10 cellular contexts compared by ENCODE assay signal in the genomic region with DNA sequence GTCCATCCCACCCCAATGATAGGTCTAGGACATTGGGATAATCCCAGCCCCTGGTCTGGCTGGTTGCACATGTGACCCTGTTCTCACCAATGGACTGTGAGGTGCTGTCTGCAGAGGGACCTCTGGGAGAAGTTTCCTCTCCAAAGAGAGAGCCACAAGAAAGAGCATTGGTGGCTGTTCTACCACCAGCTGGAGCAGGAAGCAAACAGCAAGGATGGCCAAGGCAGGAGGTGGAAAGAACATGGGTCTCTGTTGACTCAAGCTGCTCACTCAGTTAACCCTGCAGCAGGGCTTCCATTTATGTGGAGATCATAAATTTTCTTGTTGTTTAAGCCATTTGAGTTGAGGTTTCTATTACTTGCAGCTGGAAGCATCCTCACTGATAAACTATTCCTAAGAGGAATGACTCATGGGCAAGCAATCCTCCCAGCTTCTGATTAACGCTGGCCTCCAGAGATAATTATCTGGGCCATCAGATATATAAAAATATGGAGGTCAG. TPM values are rescaled to one million over a fixed set of nuclear protein-coding genes. Genes with fewer than 3 reads are reported as not detected.
DNase-seq lines count a peak whose midpoint lies in the region; FAIRE-seq and TF ChIP-seq lines count a peak whose summit lies in the region.
"Had no signal": no experiment of that assay in that cellular context is flagged by ENCODE, and none has a peak within 500 bp of the region (broad histone marks: within the 10 kb centered on the region; RNA-seq: fewer than 3 reads in every experiment).

No MANE protein-coding gene starts in this region.

- H3K9ac ChIP-seq in astrocyte (ENCODE audit: low read length) = no peak overlapping the region

- H3K27ac ChIP-seq in astrocyte (ENCODE audit: low read depth, low read length) = no peak overlapping the region

- DNase-seq in AG09309 (ENCODE audit: low read depth) (peak; percentile 87), HT1080 (ENCODE audit: low read depth) (peak; percentile 92), astrocyte (ENCODE audit: low read depth) (peak; percentile 90), left kidney (ENCODE audit: low read depth, low spot score) (peak; percentile 45), inferior parietal cortex (ENCODE audit: extremely low spot score) (no peak), Calu3 (no peak), HAP-1 (ENCODE audit: low spot score in 2 of 2) (no peak), occipital lobe (lab: John Stamatoyannopoulos, UW) (no peak)
- DNase-seq: activated T-cell treated with anti-CD3 and anti-CD28 coated beads, Interleukin-2, amount 50 U/mL, for 24 hours; naive B cell had no signal

- H3K79me2 ChIP-seq in astrocyte (ENCODE audit: insufficient read depth, low read length) = no peaks in the 10 kb centered on the region

- H3K9me3 ChIP-seq in astrocyte (ENCODE audit: insufficient read depth, low read depth, low read length) = no peaks in the 10 kb centered on the region
- no peaks in the 10 kb centered on the region for H3K9me3 ChIP-seq in HAP-1

- H3K36me3 ChIP-seq in astrocyte (ENCODE audit: insufficient read depth, low read length) = no peaks in the 10 kb centered on the region
- H3K36me3 ChIP-seq in HAP-1 (replicated peaks) = no peaks in the 10 kb centered on the region

- no peaks in the 10 kb centered on the region for H4K20me1 ChIP-seq in astrocyte (ENCODE audit: insufficient read depth, low read length)

- CTCF ChIA-PET in Calu3 (lab: Charles Lee) = no interaction called here

- H3K27ac Mint-ChIP-seq in astrocyte (ENCODE audit: unreplicated experiment) (peak overlapping the region; percentile 92), Calu3 (ENCODE audit: unreplicated experiment) (no peak overlapping the region)
- H3K27ac Mint-ChIP-seq: activated T-cell treated with anti-CD3 and anti-CD28 coated beads, Interleukin-2, amount 50 U/mL, for 24 hours; naive B cell had no signal

- TF ChIP-seq CTCF in AG09309 (IDR thresholded peaks at IDR 0.05; ENCODE audit: control insufficient read depth, insufficient read depth, low read depth, low read length, missing control alignments) (peak; percentile 9), astrocyte (IDR thresholded peaks at IDR 0.05; ENCODE audit: insufficient read depth, low read depth, low read length) (no peak), Calu3 (IDR thresholded peaks at IDR 0.05; ENCODE audit: unreplicated experiment) (no peak)

- peaks cover 14% of the 10 kb centered on the region for H3K4me1 ChIP-seq in astrocyte (ENCODE audit: insufficient read depth, low read length)
- no peaks in the 10 kb centered on the region for H3K4me1 ChIP-seq in HAP-1

- peak overlapping the region; percentile 8 for H3K4me3 Mint-ChIP-seq in astrocyte (ENCODE audit: unreplicated experiment)
- H3K4me3 Mint-ChIP-seq in Calu3 (ENCODE audit: low read depth, unreplicated experiment) = no peak overlapping the region
- H3K4me3 Mint-ChIP-seq: activated T-cell treated with anti-CD3 and anti-CD28 coated beads, Interleukin-2, amount 50 U/mL, for 24 hours; naive B cell had no signal

- peaks cover 3% of the 10 kb centered on the region for H3K9me3 Mint-ChIP-seq in astrocyte (ENCODE audit: unreplicated experiment)
- H3K9me3 Mint-ChIP-seq in Calu3 (ENCODE audit: low read depth, unreplicated experiment) = no peaks in the 10 kb centered on the region
- H3K9me3 Mint-ChIP-seq: activated T-cell treated with anti-CD3 and anti-CD28 coated beads, Interleukin-2, amount 50 U/mL, for 24 hours; naive B cell had no signal

- peak overlapping the region; percentile 31 for H3K4me2 ChIP-seq in astrocyte (ENCODE audit: low read length)

- no peaks in the 10 kb centered on the region for H3K27me3 ChIP-seq in astrocyte (ENCODE audit: insufficient read depth, low read length)
- no peaks in the 10 kb centered on the region for H3K27me3 ChIP-seq in HAP-1 (ENCODE audit: low read depth)

- intact Hi-C loops in Calu3 (cut with micrococcal nuclease; ENCODE audit: unreplicated experiment) = no loop called here

- H3K36me3 Mint-ChIP-seq in astrocyte (ENCODE audit: low read depth, unreplicated experiment) = peaks cover 6% of the 10 kb centered on the region
- no peaks in the 10 kb centered on the region for H3K36me3 Mint-ChIP-seq in Calu3 (ENCODE audit: insufficient read depth, unreplicated experiment)
- H3K36me3 Mint-ChIP-seq: naive B cell had no signal

- BruUV-seq in Calu3 (replicated peaks; lab: Mats Ljungman, UMichigan) = no TSS peak

- H3K4me3 ChIP-seq in AG09309 (ENCODE audit: control insufficient read depth, low read depth, low read length) (no peak overlapping the region), astrocyte (ENCODE audit: insufficient read depth, low read depth, low read length) (no peak overlapping the region), HAP-1 (no peak overlapping the region)

- peaks cover 7% of the 10 kb centered on the region for H3K4me1 Mint-ChIP-seq in astrocyte (ENCODE audit: low read depth, unreplicated experiment)
- peaks cover 21% of the 10 kb centered on the region for H3K4me1 Mint-ChIP-seq in Calu3 (ENCODE audit: low read depth, unreplicated experiment)

- in situ Hi-C loops in HAP-1 (cut with MboI; ENCODE audit: low sequenced_read_pairs) = no loop called here

- peak; percentile 17 for FAIRE-seq in astrocyte (lab: Jason Lieb, UNC)

- H2AFZ ChIP-seq in astrocyte (ENCODE audit: low read depth, low read length) = no peak overlapping the region

- H3K27me3 Mint-ChIP-seq in astrocyte (ENCODE audit: low read depth, unreplicated experiment) (no peaks in the 10 kb centered on the region), Calu3 (ENCODE audit: unreplicated experiment) (no peaks in the 10 kb centered on the region)
- H3K27me3 Mint-ChIP-seq: activated T-cell treated with anti-CD3 and anti-CD28 coated beads, Interleukin-2, amount 50 U/mL, for 24 hours; naive B cell had no signal

RNA-seq across cellular contexts. Expression of gene CYB5B, which starts 52.5 kb away (rescaled TPM):
- 112 and 136 TPM in 2 replicates for total RNA-seq in HT1080 (2014; rRNA removed; shearing (Covaris generic))
- polyA plus RNA-seq in HT1080 (2015; cell fraction: cytosol; rRNA removed) = 103 and 118 TPM in 2 replicates
- polyA plus RNA-seq in HT1080 (2015; cell fraction: nucleus; rRNA removed) = 79.2 and 82.4 TPM in 2 replicates
- 127 and 149 TPM in 2 replicates for total RNA-seq in astrocyte
- 177 and 179 TPM in 2 replicates for total RNA-seq in Calu3 (2022)
- 45.4 TPM for total RNA-seq in occipital lobe

Comparison
In these comparisons a context has a peak if more than half of its experiments do, and no peak if none do; other contexts are left out.
1. DNase-seq: peak in AG09309 (single experiment), HT1080 (single experiment), astrocyte (single experiment) and left kidney (single experiment); none in inferior parietal cortex (single experiment), Calu3 (single experiment), HAP-1 (0 of 2) and occipital lobe (single experiment).